In genomic region chr7:75611557-75612178, GRCh38 we compare ENCODE assay signal across 1 cellular context.
TF ChIP-seq lines count a peak whose summit lies in the region.

No MANE protein-coding gene starts in this region.

TF ChIP-seq in HepG2, 621 proteins besides CTCF, POLR2A, EP300 and RAD21 (continued from another document and continues in another):
- TF ChIP-seq PRDM15 (CRISPR knock-in tag; IDR thresholded peaks at IDR 0.05), result no peak
- no peak for TF ChIP-seq SIN3A (IDR thresholded peaks at IDR 0.05; ENCODE audit: borderline replicate concordance, low read depth, low read length)
- TF ChIP-seq ZNF451 (CRISPR knock-in tag; IDR thresholded peaks at IDR 0.05), result no peak
- peak; percentile 72; the same call in 1 of the 2 replicates for TF ChIP-seq RFXANK (CRISPR knock-in tag; IDR thresholded peaks at IDR 0.05)
- 0 out of 2 replicates have a peak, but pooled peaks have one; percentile 38 for TF ChIP-seq ZNF224 (CRISPR knock-in tag; IDR thresholded peaks at IDR 0.05)
- TF ChIP-seq TBL1XR1 (IDR thresholded peaks at IDR 0.05; ENCODE audit: borderline replicate concordance, low read length, partially characterized antibody), result no peak
- TF ChIP-seq AHR (CRISPR knock-in tag; IDR thresholded peaks at IDR 0.05), result no peak
- no peak for TF ChIP-seq ZNF296 (CRISPR knock-in tag; conservative IDR thresholded peaks at IDR 0.05)
- TF ChIP-seq PRDM4 (CRISPR knock-in tag; IDR thresholded peaks at IDR 0.05; ENCODE audit: borderline replicate concordance), result no peak
- TF ChIP-seq THYN1 (CRISPR knock-in tag; IDR thresholded peaks at IDR 0.05; ENCODE audit: borderline replicate concordance, low read depth), result no peak
- TF ChIP-seq ZNF574 (CRISPR knock-in tag; IDR thresholded peaks at IDR 0.05), result no peak
- no peak for TF ChIP-seq ZNF101 (CRISPR knock-in tag; IDR thresholded peaks at IDR 0.05; ENCODE audit: borderline replicate concordance, low read depth)
- no peak for TF ChIP-seq ZNF816 (CRISPR knock-in tag; IDR thresholded peaks at IDR 0.05; ENCODE audit: borderline replicate concordance)
- TF ChIP-seq PAWR (CRISPR knock-in tag; IDR thresholded peaks at IDR 0.05; ENCODE audit: borderline replicate concordance), result no peak
- TF ChIP-seq PAXIP1 (CRISPR knock-in tag; conservative IDR thresholded peaks at IDR 0.05), result no peak; the same call in 1 of the 2 replicates
- TF ChIP-seq ZNF24 (IDR thresholded peaks at IDR 0.05), result no peak
- no peak for TF ChIP-seq EHMT2 (IDR thresholded peaks at IDR 0.05; ENCODE audit: borderline replicate concordance, low read depth, low read length)
- TF ChIP-seq GFI1 (CRISPR knock-in tag; IDR thresholded peaks at IDR 0.05; ENCODE audit: borderline replicate concordance), result no peak
- TF ChIP-seq ZNF207 (IDR thresholded peaks at IDR 0.05; ENCODE audit: borderline replicate concordance), result no peak
- peak; percentile 78 for TF ChIP-seq CSRNP1 (CRISPR knock-in tag; IDR thresholded peaks at IDR 0.05)
- TF ChIP-seq SMYD3 (CRISPR knock-in tag; IDR thresholded peaks at IDR 0.05), result no peak
- no peak; the same call in 1 of the 2 replicates for TF ChIP-seq ZNF776 (CRISPR knock-in tag; IDR thresholded peaks at IDR 0.05)
- TF ChIP-seq JUNB (CRISPR knock-in tag; IDR thresholded peaks at IDR 0.05; ENCODE audit: borderline replicate concordance), result no peak
- 0 out of 2 replicates have a peak, but pooled peaks have one; percentile 9 for TF ChIP-seq ISL2 (CRISPR knock-in tag; IDR thresholded peaks at IDR 0.05)
- TF ChIP-seq PTBP1 (IDR thresholded peaks at IDR 0.05; ENCODE audit: low read depth, low read length, poor library complexity, severe bottlenecking), result no peak
- TF ChIP-seq KDM4B (CRISPR knock-in tag; IDR thresholded peaks at IDR 0.05), result no peak
- TF ChIP-seq ZBTB7A (CRISPR knock-in tag; IDR thresholded peaks at IDR 0.05), result no peak
- no peak; the same call in 1 of the 2 replicates for TF ChIP-seq FOXC1 (CRISPR knock-in tag; IDR thresholded peaks at IDR 0.05; ENCODE audit: borderline replicate concordance)
- no peak for TF ChIP-seq HOXD1 (CRISPR knock-in tag; IDR thresholded peaks at IDR 0.05)
- no peak for TF ChIP-seq CSRNP2 (CRISPR knock-in tag; conservative IDR thresholded peaks at IDR 0.05; ENCODE audit: low read depth)
- TF ChIP-seq ZNF710 (CRISPR knock-in tag; IDR thresholded peaks at IDR 0.05; ENCODE audit: borderline replicate concordance), result 0 out of 2 replicates have a peak, but pooled peaks have one; percentile 39
- TF ChIP-seq PRDM10 (CRISPR knock-in tag; IDR thresholded peaks at IDR 0.05; ENCODE audit: low read depth), result peak; percentile 94
- peak; percentile 14; the same call in 1 of the 2 replicates for TF ChIP-seq LCORL (IDR thresholded peaks at IDR 0.05)
- no peak for TF ChIP-seq LCORL (CRISPR knock-in tag; IDR thresholded peaks at IDR 0.05)
- no peak for TF ChIP-seq ZNF354B (CRISPR knock-in tag; IDR thresholded peaks at IDR 0.05)
- TF ChIP-seq ZIK1 (CRISPR knock-in tag; IDR thresholded peaks at IDR 0.05; ENCODE audit: borderline replicate concordance, low read depth), result no peak
- no peak for TF ChIP-seq ZNF232 (CRISPR knock-in tag; IDR thresholded peaks at IDR 0.05; ENCODE audit: borderline replicate concordance)
- TF ChIP-seq SMAD3 (CRISPR knock-in tag; IDR thresholded peaks at IDR 0.05), result no peak; the same call in 1 of the 2 replicates
- no peak for TF ChIP-seq ZSCAN30 (CRISPR knock-in tag; IDR thresholded peaks at IDR 0.05)
